12 cellular contexts compared by ENCODE assay signal in genomic region chr3:52890735-52891134, GRCh38. TPM values are rescaled to one million over a fixed set of nuclear protein-coding genes. Genes with fewer than 3 reads are reported as not detected.
DNase-seq lines count a peak whose midpoint lies in the region; ATAC-seq, FAIRE-seq and TF ChIP-seq lines count a peak whose summit lies in the region.
"Had no signal": no experiment of that assay in that cellular context is flagged by ENCODE, and none has a peak within 500 bp of the region (broad histone marks: within the 10 kb centered on the region; RNA-seq: fewer than 3 reads in every experiment).

No MANE protein-coding gene starts in this region.

- no peaks in the 10 kb centered on the region for H3K27me3 Mint-ChIP-seq in CD4-positive, alpha-beta T cell
- H3K27me3 Mint-ChIP-seq in activated naive CD8-positive, alpha-beta T cell treated with anti-CD3 and anti-CD28 coated beads for 36 hours = no peaks in the 10 kb centered on the region

- no peak overlapping the region for H3K27ac ChIP-seq in CD4-positive, alpha-beta T cell (ENCODE audit: low read depth, low read length)
- H3K27ac ChIP-seq in PC-3 (ENCODE audit: low read length) (no peak overlapping the region), osteoblast (ENCODE audit: low read depth, low read length) (no peak overlapping the region), kidney (ENCODE audit: low read depth in 2 of 2, low read length in 2 of 2) (peak overlapping the region in 1 of 2 donors; percentile 76)

- H3K27me3 ChIP-seq in CD4-positive, alpha-beta T cell (ENCODE audit: control insufficient read depth, insufficient read depth, low read length) = no peaks in the 10 kb centered on the region
- H3K27me3 ChIP-seq in PC-3 (ENCODE audit: low read length) (no peaks in the 10 kb centered on the region), osteoblast (ENCODE audit: insufficient read depth, low read length) (no peaks in the 10 kb centered on the region)
- H3K27me3 ChIP-seq: tibial nerve had no signal

- H3K9me3 ChIP-seq in CD4-positive, alpha-beta T cell (ENCODE audit: control insufficient read depth, low read length) = no peaks in the 10 kb centered on the region
- no peaks in the 10 kb centered on the region for H3K9me3 ChIP-seq in PC-3 (ENCODE audit: low read length)
- H3K9me3 ChIP-seq in osteoblast (ENCODE audit: low read depth, low read length) = no peaks in the 10 kb centered on the region
- H3K9me3 ChIP-seq in kidney (ENCODE audit: control insufficient read depth in 1 of 2, low read length in 2 of 2) = no peaks in the 10 kb centered on the region
- H3K9me3 ChIP-seq: Caco-2, tibial nerve had no signal

- TF ChIP-seq CTCF in CD4-positive, alpha-beta T cell (IDR thresholded peaks at IDR 0.05) = no peak
- TF ChIP-seq CTCF in PC-3 (conservative IDR thresholded peaks at IDR 0.05; ENCODE audit: low read depth, low read length) = no peak
- no peak for TF ChIP-seq CTCF in osteoblast (IDR thresholded peaks at IDR 0.05; ENCODE audit: extremely low read depth, low read depth, low read length)
- TF ChIP-seq CTCF in kidney (IDR thresholded peaks at IDR 0.05; ENCODE audit: borderline replicate concordance, extremely low read depth, insufficient read depth) = no peak

- H3K9ac ChIP-seq in PC-3 (ENCODE audit: low read length) (no peak overlapping the region), kidney (ENCODE audit: low read length in 2 of 2) (no peak overlapping the region)

- H3K4me3 ChIP-seq in PC-3 (ENCODE audit: low read length) (no peak overlapping the region), osteoblast (ENCODE audit: insufficient read depth, low read length) (no peak overlapping the region), kidney (ENCODE audit: low read length in 2 of 2) (no peak overlapping the region)
- H3K4me3 ChIP-seq: tibial nerve had no signal

- H3K4me1 Mint-ChIP-seq in CD4-positive, alpha-beta T cell (ENCODE audit: low read depth) = peaks cover 62% of the 10 kb centered on the region
- peaks cover 64% of the 10 kb centered on the region for H3K4me1 Mint-ChIP-seq in activated naive CD8-positive, alpha-beta T cell treated with anti-CD3 and anti-CD28 coated beads for 36 hours

- CTCF ChIA-PET in CD4-positive, alpha-beta T cell (lab: Charles Lee) = no interaction called here
- CTCF ChIA-PET in PC-3 (lab: Charles Lee) = no interaction called here

- no peak overlapping the region for H3K4me2 ChIP-seq in PC-3 (ENCODE audit: low read length)
- H3K4me2 ChIP-seq in osteoblast (ENCODE audit: insufficient read depth, low read length) = no peak overlapping the region

- H3K9me2 ChIP-seq in PC-3 (replicated peaks; ENCODE audit: low read length) = no peaks in the 10 kb centered on the region

- peak overlapping the region; percentile 22 for H3K4me3 Mint-ChIP-seq in CD4-positive, alpha-beta T cell
- H3K4me3 Mint-ChIP-seq in activated naive CD8-positive, alpha-beta T cell treated with anti-CD3 and anti-CD28 coated beads for 36 hours = peak overlapping the region; percentile 32

- H2AFZ ChIP-seq in PC-3 (ENCODE audit: low read length) = no peak overlapping the region
- no peak overlapping the region for H2AFZ ChIP-seq in osteoblast (ENCODE audit: low read length)

- no TSS peak for BruUV-seq in PC-3 (replicated peaks; lab: Mats Ljungman, UMichigan)

- no peak for FAIRE-seq in urothelium cell line (lab: Jason Lieb, UNC)
- FAIRE-seq in kidney (lab: Jason Lieb, UNC) = no peak
- FAIRE-seq: frontal cortex had no signal

- H3K79me2 ChIP-seq in PC-3 (ENCODE audit: low read length) = peaks cover 32% of the 10 kb centered on the region
- H3K79me2 ChIP-seq in osteoblast (ENCODE audit: insufficient read depth, low read length) = peaks cover 82% of the 10 kb centered on the region

- H3K36me3 Mint-ChIP-seq in CD4-positive, alpha-beta T cell (ENCODE audit: low read depth) = peaks cover 17% of the 10 kb centered on the region
- peaks cover 36% of the 10 kb centered on the region for H3K36me3 Mint-ChIP-seq in activated naive CD8-positive, alpha-beta T cell treated with anti-CD3 and anti-CD28 coated beads for 36 hours

- ATAC-seq in CD4-positive, alpha-beta T cell (ENCODE audit: poor library complexity) = no peak
- peak; percentile 67 for ATAC-seq in PC-3
- ATAC-seq in HG02970 (IDR thresholded peaks at IDR 0.05; ENCODE audit: low FRiP score, unreplicated experiment) = no peak

- POLR2A ChIA-PET in CD4-positive, alpha-beta T cell (lab: Charles Lee) = no interaction called here
- POLR2A ChIA-PET in PC-3 (lab: Charles Lee; ENCODE audit: unreplicated experiment) = no interaction called here

- no peaks in the 10 kb centered on the region for H4K20me1 ChIP-seq in PC-3 (ENCODE audit: low read length)
- H4K20me1 ChIP-seq in osteoblast (ENCODE audit: insufficient read depth, low read length) = peaks cover 24% of the 10 kb centered on the region

- intact Hi-C loops in CD4-positive, alpha-beta T cell (cut with DNase I, micrococcal nuclease) = loop anchor here in 1 of 2 experiments (10.0 kb wide), 2 partner anchors 356 to 364 kb away; partner anchors contain the start of genes NT5DC2, TKT and UQCC5
- intact Hi-C loops in PC-3 (cut with micrococcal nuclease) = no loop called here
- intact Hi-C loops in kidney (cut with DNase I) = no loop called here

- H3K4me1 ChIP-seq in PC-3 (ENCODE audit: insufficient read depth, low read length) (peaks cover 12% of the 10 kb centered on the region), osteoblast (ENCODE audit: insufficient read depth, low read length) (peaks cover 19% of the 10 kb centered on the region), kidney (ENCODE audit: control insufficient read depth in 1 of 2, insufficient read depth in 1 of 2, low read depth in 1 of 2, low read length in 2 of 2) (peaks cover 16 to 35% of the 10 kb centered on the region in 2 donors)

- no peaks in the 10 kb centered on the region for H3F3A ChIP-seq in PC-3 (ENCODE audit: low read length, unreplicated experiment)

- peak in 1 of 10 experiments; percentile 10 for DNase-seq in CD4-positive, alpha-beta T cell
- peak; percentile 32 for DNase-seq in PC-3
- peak; percentile 53 for DNase-seq in activated naive CD8-positive, alpha-beta T cell treated with anti-CD3 and anti-CD28 coated beads for 36 hours
- peak; percentile 91 for DNase-seq in osteoblast (ENCODE audit: insufficient read length, low spot score, missing footprints)
- no peak for DNase-seq in NCI-H146 (lab: John Stamatoyannopoulos, UW)
- no peak for DNase-seq in urothelium cell line (ENCODE audit: low spot score)
- DNase-seq in kidney = no peak
- DNase-seq: Caco-2, cerebellar nuclear complex had no signal

- no peaks in the 10 kb centered on the region for H3K9me3 Mint-ChIP-seq in CD4-positive, alpha-beta T cell
- H3K9me3 Mint-ChIP-seq in activated naive CD8-positive, alpha-beta T cell treated with anti-CD3 and anti-CD28 coated beads for 36 hours = no peaks in the 10 kb centered on the region

- peak overlapping the region; percentile 87 for H3K27ac Mint-ChIP-seq in CD4-positive, alpha-beta T cell
- H3K27ac Mint-ChIP-seq in activated naive CD8-positive, alpha-beta T cell treated with anti-CD3 and anti-CD28 coated beads for 36 hours = peak overlapping the region; percentile 89

- no peaks in the 10 kb centered on the region for H3K36me3 ChIP-seq in PC-3 (ENCODE audit: low read depth, low read length)
- H3K36me3 ChIP-seq in osteoblast (ENCODE audit: insufficient read depth, low read length) = no peaks in the 10 kb centered on the region
- H3K36me3 ChIP-seq in kidney (ENCODE audit: control insufficient read depth in 1 of 2, insufficient read depth in 2 of 2, low read length in 2 of 2) = no peaks in the 10 kb centered on the region

RNA-seq across cellular contexts. Expression of gene STIMATE, which starts 6.6 kb away (rescaled TPM):
- total RNA-seq in CD4-positive, alpha-beta T cell = 10 to 100 TPM; 39.8 to 42.6 TPM
- total RNA-seq in PC-3 (2014; rRNA removed) (18.5 and 29.7 TPM in 2 replicates), osteoblast (11.5 and 18.5 TPM in 2 replicates), kidney (21.4 TPM)
- total RNA-seq in activated naive CD8-positive, alpha-beta T cell treated with anti-CD3 and anti-CD28 coated beads for 36 hours = 10 to 100 TPM; 23.6 to 30.0 TPM
- polyA plus RNA-seq in kidney (ENCODE audit: insufficient read depth, low read depth, low replicate concordance) = 23.3 TPM

RNA-seq across cellular contexts. Expression of gene MUSTN1, which starts 55.9 kb away (rescaled TPM):
- 10 to 100 TPM; 10.7 to 11.3 TPM for total RNA-seq in CD4-positive, alpha-beta T cell
- total RNA-seq in PC-3 (2014; rRNA removed) (0.66 and 0.69 TPM in 2 replicates), osteoblast (1.4 TPM in 1 of 2 replicates, not detected in the other), kidney (18.6 TPM)
- total RNA-seq in activated naive CD8-positive, alpha-beta T cell treated with anti-CD3 and anti-CD28 coated beads for 36 hours = 1 to 10 TPM in 1 of 2 experiments, under 1 TPM in 1; 0.91 to 1.0 TPM
- polyA plus RNA-seq in kidney (ENCODE audit: insufficient read depth, low read depth, low replicate concordance) = 47.8 TPM
- total RNA-seq: frontal cortex had no signal

Comparison
In these comparisons a context has a peak if more than half of its experiments do, and no peak if none do; other contexts are left out.
1. DNase-seq: peak in PC-3 (single experiment), activated naive CD8-positive, alpha-beta T cell treated with anti-CD3 and anti-CD28 coated beads for 36 hours (single experiment) and osteoblast (single experiment); none in NCI-H146 (single experiment), urothelium cell line (single experiment) and kidney (single experiment).